ENCODE assay signal across 9 cellular contexts in genomic region chrX:110853610-110854009, GRCh38. TPM values are rescaled to one million over a fixed set of nuclear protein-coding genes. Genes with fewer than 3 reads are reported as not detected.
DNase-seq lines count a peak whose midpoint lies in the region; ATAC-seq and TF ChIP-seq lines count a peak whose summit lies in the region.
"Had no signal": no experiment of that assay in that cellular context is flagged by ENCODE, and none has a peak within 500 bp of the region (broad histone marks: within the 10 kb centered on the region; RNA-seq: fewer than 3 reads in every experiment).

No MANE protein-coding gene starts in this region.

- DNase-seq in GM06990 (ENCODE audit: extremely low read depth, insufficient read length), result no peak
- peak; percentile 20 for DNase-seq in SK-N-SH
- peak; percentile 60 for DNase-seq in islet precursor cell
- no peak for DNase-seq in T1000 (lab: John Stamatoyannopoulos, UW)

- CTCF ChIA-PET in SK-N-SH (lab: Yijun Ruan, JAX), result interaction anchor here (0.6 to 4.2 kb wide), 10 partner anchors 10 to 405 kb away, joined by 3 to 18 read pairs (median 6); no protein-coding TSS in a partner anchor

- no peak for TF ChIP-seq EP300 in SK-N-SH (IDR thresholded peaks at IDR 0.05; ENCODE audit: borderline replicate concordance in 1 of 2, low read depth in 1 of 2, low read length in 1 of 2)

- WGBS in SK-N-SH (ENCODE audit: low lambda C conversion rate), result 23% methylated on average over 6 of the region's 7 CpGs

- no peaks in the 10 kb centered on the region for H3K9me3 ChIP-seq in SK-N-SH

- no peaks in the 10 kb centered on the region for H3K9me2 ChIP-seq in SK-N-SH

- H3K36me3 ChIP-seq in GM06990 (ENCODE audit: control insufficient read depth, insufficient read depth, low read length) (no peaks in the 10 kb centered on the region), SK-N-SH (replicated peaks in 1 of 2; ENCODE audit: control insufficient read depth in 1 of 2, insufficient read depth in 2 of 2, low read length in 1 of 2) (no peaks in the 10 kb centered on the region)

- ATAC-seq in HG03378 (IDR thresholded peaks at IDR 0.05; ENCODE audit: unreplicated experiment) (no peak), HG03439 (IDR thresholded peaks at IDR 0.05; ENCODE audit: unreplicated experiment) (no peak), GM21737 (IDR thresholded peaks at IDR 0.05; ENCODE audit: unreplicated experiment) (no peak)

- H2AFZ ChIP-seq in SK-N-SH (ENCODE audit: low read depth), result no peak overlapping the region

- peak; percentile 48 for TF ChIP-seq RAD21 in SK-N-SH (IDR thresholded peaks at IDR 0.05; ENCODE audit: low read length)

- H3K9ac ChIP-seq in SK-N-SH, result no peak overlapping the region

- H3K79me2 ChIP-seq in SK-N-SH (ENCODE audit: insufficient read depth), result no peaks in the 10 kb centered on the region

- H3K4me2 ChIP-seq in SK-N-SH, result no peak overlapping the region

- H3K27me3 ChIP-seq in GM06990 (replicated peaks; ENCODE audit: control insufficient read depth, insufficient read depth, low read length), result no peaks in the 10 kb centered on the region
- H3K27me3 ChIP-seq in SK-N-SH (ENCODE audit: insufficient read depth), result no peaks in the 10 kb centered on the region

- no peaks in the 10 kb centered on the region for H3K4me1 ChIP-seq in SK-N-SH (ENCODE audit: control insufficient read depth in 1 of 2, insufficient read depth in 2 of 2, low read depth in 1 of 2, low read length in 1 of 2)

- POLR2A ChIA-PET in SK-N-SH (lab: Yijun Ruan, JAX), result no interaction called here

- TF ChIP-seq CTCF in GM06990 (IDR thresholded peaks at IDR 0.05; ENCODE audit: insufficient read depth, low read length, poor library complexity, severe bottlenecking), result peak; percentile 8
- TF ChIP-seq CTCF in LNCAP (IDR thresholded peaks at IDR 0.05), result peak; percentile 44
- TF ChIP-seq CTCF in SK-N-SH (IDR thresholded peaks at IDR 0.05), result peak; percentile 37

- no peaks in the 10 kb centered on the region for H3F3A ChIP-seq in SK-N-SH (replicated peaks; ENCODE audit: insufficient read depth)

- H3K27ac ChIP-seq in SK-N-SH (ENCODE audit: low read depth in 2 of 2, low read length in 1 of 2), result no peak overlapping the region

- H4K20me1 ChIP-seq in SK-N-SH (ENCODE audit: insufficient read depth), result no peaks in the 10 kb centered on the region

- H3K4me3 ChIP-seq in GM06990 (replicated peaks; ENCODE audit: low read depth, low read length) (no peak overlapping the region), SK-N-SH (ENCODE audit: low read depth in 2 of 2, low read length in 1 of 2) (no peak overlapping the region)

TF ChIP-seq in SK-N-SH, 30 proteins besides CTCF, POLR2A, EP300 and RAD21:
- TF ChIP-seq NFIC (IDR thresholded peaks at IDR 0.05; ENCODE audit: borderline replicate concordance) (no peak), SMC3 (IDR thresholded peaks at IDR 0.05; ENCODE audit: low read depth, low read length) (peak; percentile 30; the same call in 1 of the 2 replicates)

RNA-seq across cellular contexts. Expression of gene CHRDL1, which starts 58.0 kb away (rescaled TPM):
- polyA plus RNA-seq in SK-N-SH (2012; rRNA removed), result 0.64 and 0.94 TPM in 2 replicates
- 0.76 and 0.80 TPM in 2 replicates for polyA plus RNA-seq in SK-N-SH (2012; cell fraction: cytosol; rRNA removed)
- polyA plus RNA-seq in SK-N-SH (2012; cell fraction: nucleus; rRNA removed), result 0.25 and 0.44 TPM in 2 replicates
- polyA plus RNA-seq: endothelial cell of umbilical vein had no signal

Comparison
In these comparisons a context has a peak if more than half of its experiments do, and no peak if none do; other contexts are left out.
1. DNase-seq: peak in SK-N-SH (single experiment) and islet precursor cell (single experiment); none in GM06990 (single experiment) and T1000 (single experiment).
2. Peak in every context shown above with its lines, with median percentiles within 50 percentile points of each other: CTCF ChIP-seq.